In the genomic region with DNA sequence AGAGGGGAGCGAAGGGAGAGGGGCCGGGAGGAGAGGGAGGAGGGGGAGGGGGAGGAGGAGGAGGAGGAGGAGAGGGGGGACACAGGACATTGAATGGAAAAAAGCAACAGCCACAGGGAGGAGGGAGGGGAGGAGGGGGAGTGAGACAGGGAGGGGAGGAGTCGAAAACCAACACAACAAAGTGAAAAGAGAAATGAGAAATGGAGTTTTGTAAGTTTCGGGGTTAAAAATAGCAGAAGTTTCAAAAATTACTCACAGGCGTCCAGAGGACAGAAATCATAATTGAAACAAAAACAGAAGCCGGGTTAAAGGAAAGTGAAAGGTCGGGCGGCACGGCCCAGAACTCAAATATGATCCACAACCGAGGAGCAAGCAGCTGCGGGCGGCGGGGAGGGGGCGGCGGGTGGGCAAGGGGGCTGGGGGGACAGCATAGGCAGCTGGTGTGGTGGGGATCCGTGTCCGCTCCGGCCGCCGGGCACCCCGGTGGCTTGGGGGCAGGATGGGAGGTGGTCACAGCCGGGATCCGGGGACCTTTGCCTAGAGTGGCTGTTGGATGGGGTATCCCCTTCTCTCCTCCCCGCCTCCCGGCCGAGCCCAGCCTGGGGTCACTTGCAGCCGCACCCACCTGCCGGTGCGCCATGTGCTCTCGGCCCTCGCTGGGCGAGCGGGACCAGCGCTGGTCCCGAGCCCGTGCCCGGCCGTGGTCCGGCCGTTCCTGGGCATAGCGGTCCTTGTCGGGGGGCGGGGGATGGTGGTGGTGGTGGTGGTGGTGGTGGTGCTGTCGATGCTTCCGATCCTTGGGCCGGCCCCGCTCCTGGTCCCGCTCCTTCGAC, we compare ENCODE assay signal across 8 cellular contexts. TPM values are rescaled to one million over a fixed set of nuclear protein-coding genes. Genes with fewer than 3 reads are reported as not detected.
DNase-seq lines count a peak whose midpoint lies in the region; ATAC-seq and TF ChIP-seq lines count a peak whose summit lies in the region.

No MANE protein-coding gene starts in this region.

- H3K4me1 Mint-ChIP-seq in activated naive CD8-positive, alpha-beta T cell (ENCODE audit: low read depth) = peaks cover 18% of the 10 kb centered on the region

- no peaks in the 10 kb centered on the region for H3K36me3 Mint-ChIP-seq in activated naive CD8-positive, alpha-beta T cell

- no peaks in the 10 kb centered on the region for H3K27me3 Mint-ChIP-seq in activated naive CD8-positive, alpha-beta T cell

- intact Hi-C loops in right cardiac atrium (cut with DNase I) = no loop called here

- peak overlapping the region; percentile 93 for H3K27ac Mint-ChIP-seq in activated naive CD8-positive, alpha-beta T cell

- DNase-seq in EH (ENCODE audit: low read depth) = peak; percentile 90
- peak; percentile 80 for DNase-seq in RPMI8226
- peak; percentile 45 to 73 (median 70) for DNase-seq in right cardiac atrium
- peak; percentile 52 to 53 for DNase-seq in stimulated activated CD4-positive, alpha-beta T cell treated with anti-CD3 and anti-CD28 coated beads, Interleukin-1b, Interleukin-23, amount 100 ng/mL, for 4 hours (ENCODE audit: low read depth in 2 of 2)
- no peak for DNase-seq in WERI-Rb-1

- H3K27me3 ChIP-seq in right cardiac atrium (ENCODE audit: control insufficient read depth, insufficient read depth) = no peaks in the 10 kb centered on the region
- no peaks in the 10 kb centered on the region for H3K27me3 ChIP-seq in WERI-Rb-1 (ENCODE audit: insufficient read depth, low read depth, severe bottlenecking)

- WGBS in right cardiac atrium = 42% methylated on average over 49 of the region's 49 CpGs

- H3K36me3 ChIP-seq in WERI-Rb-1 = no peaks in the 10 kb centered on the region

- TF ChIP-seq CTCF in WERI-Rb-1 (IDR thresholded peaks at IDR 0.05; ENCODE audit: low read depth, low read length) = no peak

- H3K4me3 ChIP-seq in right cardiac atrium (ENCODE audit: low read length) (peak overlapping the region; percentile 56), WERI-Rb-1 (ENCODE audit: low read depth, low read length) (no peak overlapping the region)

- no peaks in the 10 kb centered on the region for H3K4me1 ChIP-seq in right cardiac atrium (ENCODE audit: control insufficient read depth, insufficient read depth, low read length)

- H3K9me3 Mint-ChIP-seq in activated naive CD8-positive, alpha-beta T cell (ENCODE audit: low read depth) = no peaks in the 10 kb centered on the region

- H3K27ac ChIP-seq in right cardiac atrium (ENCODE audit: low read length) (peak overlapping the region; percentile 25), WERI-Rb-1 (no peak overlapping the region)

- ATAC-seq in HG02623 (IDR thresholded peaks at IDR 0.05; ENCODE audit: unreplicated experiment) (peak; percentile 52), right cardiac atrium (peak; percentile 8 to 45), GM21528 (IDR thresholded peaks at IDR 0.05; ENCODE audit: low FRiP score, unreplicated experiment) (no peak)

- H3K9me3 ChIP-seq in right cardiac atrium (ENCODE audit: control insufficient read depth, low read length) (no peaks in the 10 kb centered on the region), WERI-Rb-1 (ENCODE audit: severe bottlenecking) (no peaks in the 10 kb centered on the region)

- peak overlapping the region; percentile 85 for H3K4me3 Mint-ChIP-seq in activated naive CD8-positive, alpha-beta T cell

RNA-seq across cellular contexts. Expression of a gene that starts 58.1 kb away (rescaled TPM):
- total RNA-seq in right cardiac atrium = 10 to 100 TPM; 22.2 to 53.5 (median 29.2) TPM
- polyA plus RNA-seq in right cardiac atrium = 62.9 TPM

RNA-seq across cellular contexts. Expression of a gene that starts 58.2 kb away (rescaled TPM):
- total RNA-seq in right cardiac atrium = 10 to 100 TPM; 30.8 to 39.8 (median 37.2) TPM
- 47.7 TPM for polyA plus RNA-seq in right cardiac atrium
